Comparison of ENCODE assay signal across 15 cellular contexts in the genomic region with DNA sequence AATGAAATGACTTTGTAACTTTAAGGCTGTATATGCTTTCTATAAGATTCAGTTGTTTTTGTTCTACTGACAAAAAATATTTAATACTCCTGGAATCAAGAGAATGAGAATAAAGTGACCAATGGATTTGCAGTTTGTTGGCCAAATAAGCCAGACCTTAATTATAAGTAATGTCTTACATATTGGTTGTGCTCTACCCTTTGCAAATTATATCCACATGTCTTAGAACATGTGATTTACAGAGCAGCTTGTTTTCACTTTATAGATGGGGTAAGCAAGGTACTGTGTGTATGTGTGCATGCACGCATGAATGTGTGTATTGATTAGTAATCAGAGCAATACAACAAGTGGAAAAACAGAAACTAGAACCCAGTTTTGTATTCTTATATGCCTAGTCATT. TPM values are rescaled to one million over a fixed set of nuclear protein-coding genes. Genes with fewer than 3 reads are reported as not detected.
DNase-seq lines count a peak whose midpoint lies in the region; ATAC-seq, FAIRE-seq and TF ChIP-seq lines count a peak whose summit lies in the region.
"Had no signal": no experiment of that assay in that cellular context is flagged by ENCODE, and none has a peak within 500 bp of the region (broad histone marks: within the 10 kb centered on the region; RNA-seq: fewer than 3 reads in every experiment).

No MANE protein-coding gene starts in this region.

- H3K4me3 ChIP-seq in HepG2 (replicated peaks in 1 of 3; ENCODE audit: insufficient read depth in 1 of 3, low read depth in 2 of 3, low read length in 3 of 3), result no peak overlapping the region
- H3K4me3 ChIP-seq: BLaER1 treated with 17β-estradiol and CSF1 and Interleukin-3, amounts not matched to agents 10 nM and 100 nM; GM23338; K562 had no signal

- TF ChIP-seq CTCF in HepG2 (CRISPR knock-in tag; IDR thresholded peaks at IDR 0.05), result no peak

- no peak for TF ChIP-seq EP300 in HepG2 (IDR thresholded peaks at IDR 0.05; ENCODE audit: low read depth in 2 of 2, low read length in 2 of 2)
- TF ChIP-seq EP300 in HepG2 (CRISPR knock-in tag; IDR thresholded peaks at IDR 0.05; ENCODE audit: borderline replicate concordance), result no peak

- no peak for DNase-seq in GM12891 (ENCODE audit: insufficient read length, low spot score)
- DNase-seq in fibroblast of gingiva (ENCODE audit: low read depth), result peak; percentile 4
- DNase-seq in urothelium cell line (ENCODE audit: low spot score), result no peak
- no peak for DNase-seq in activated naive CD4-positive, alpha-beta T cell treated with anti-CD3 and anti-CD28 coated beads, Interleukin-2, amount 50 U/mL, for 16 hours
- no peak for DNase-seq in HepG2 (ENCODE audit: low spot score)
- DNase-seq: 8988T, DMS53, GF-D8, H9 had no signal

- H3K9me3 ChIP-seq in HepG2 (ENCODE audit: low read length), result no peaks in the 10 kb centered on the region

- CTCF ChIA-PET in HepG2 (lab: Yijun Ruan, JAX; ENCODE audit: low intra/inter-chr PET ratio, low total read pairs), result no interaction called here

- 74% methylated on average over 1 of the region's 1 CpG for WGBS in HepG2 (ENCODE audit: low lambda C conversion rate)

- no peaks in the 10 kb centered on the region for H3K4me1 ChIP-seq in HepG2 (ENCODE audit: insufficient read depth, low read length)

- in situ Hi-C loops in HepG2 (cut with HindIII; ENCODE audit: extremely low pct_ligation_motif_present, low pct_unique_long_range_greater_than_20kb), result no loop called here

- no peak for ATAC-seq in HG03571 (IDR thresholded peaks at IDR 0.05; ENCODE audit: unreplicated experiment)
- no peak for ATAC-seq in HepG2
- ATAC-seq: GM23338, K562 had no signal

- no peaks in the 10 kb centered on the region for H3K79me2 ChIP-seq in HepG2 (ENCODE audit: insufficient read depth, low read length)

- no peaks in the 10 kb centered on the region for H4K20me1 ChIP-seq in HepG2 (ENCODE audit: insufficient read depth, low read length)
- H4K20me1 ChIP-seq: BLaER1 treated with 17β-estradiol and CSF1 and Interleukin-3, amounts not matched to agents 10 nM and 100 nM had no signal

- no peaks in the 10 kb centered on the region for H3K27me3 ChIP-seq in HepG2 (ENCODE audit: control insufficient read depth in 1 of 2, insufficient read depth in 2 of 2, low read length in 2 of 2)
- H3K27me3 ChIP-seq: BLaER1 treated with 17β-estradiol and CSF1 and Interleukin-3, amounts not matched to agents 10 nM and 100 nM had no signal

- no peak for TF ChIP-seq RAD21 in HepG2 (CRISPR knock-in tag; IDR thresholded peaks at IDR 0.05)

- intact Hi-C loops in HepG2 (cut with micrococcal nuclease; ENCODE audit: unreplicated experiment), result loop anchor here (5.0 kb wide), 1 partner anchor 57 kb away; a partner anchor contains a TSS

- POLR2A ChIA-PET in HepG2 (lab: Yijun Ruan, JAX), result no interaction called here

- no TSS peak for BruUV-seq in HepG2 (replicated peaks; lab: Mats Ljungman, UMichigan)

- no peak overlapping the region for H3K4me2 ChIP-seq in HepG2 (ENCODE audit: low read depth, low read length)
- H3K4me2 ChIP-seq: BLaER1 treated with 17β-estradiol and CSF1 and Interleukin-3, amounts not matched to agents 10 nM and 100 nM; GM23338 had no signal

- TF ChIP-seq POLR2A in GM12891 (IDR thresholded peaks at IDR 0.05; ENCODE audit: low read depth, low read length) (no peak), HepG2 (IDR thresholded peaks at IDR 0.05; ENCODE audit: insufficient read depth in 1 of 2, low read depth in 2 of 2, low read length in 2 of 2) (no peak)

- no peaks in the 10 kb centered on the region for H3K36me3 ChIP-seq in HepG2 (replicated peaks in 1 of 2; ENCODE audit: control insufficient read depth in 1 of 2, insufficient read depth in 2 of 2, low read length in 2 of 2)
- H3K36me3 ChIP-seq: BLaER1 treated with 17β-estradiol and CSF1 and Interleukin-3, amounts not matched to agents 10 nM and 100 nM had no signal

- H3K27ac ChIP-seq in HepG2 (ENCODE audit: extremely low read length, insufficient read depth, low read length), result no peak overlapping the region
- H3K27ac ChIP-seq: BLaER1 treated with 17β-estradiol and CSF1 and Interleukin-3, amounts not matched to agents 10 nM and 100 nM; HL-60 had no signal

- no peak overlapping the region for H2AFZ ChIP-seq in HepG2 (ENCODE audit: low read length)
- H2AFZ ChIP-seq: GM23338 had no signal

- FAIRE-seq in GM12891 (lab: Jason Lieb, UNC) (peak; percentile 35), TTC549 (lab: Jason Lieb, UNC) (peak; percentile 82), urothelium cell line (lab: Jason Lieb, UNC) (peak; percentile 72), HepG2 (lab: Jason Lieb, UNC) (no peak)
- FAIRE-seq: K562 had no signal

- no peak overlapping the region for H3K9ac ChIP-seq in HepG2 (ENCODE audit: insufficient read depth, low read depth, low read length)
- H3K9ac ChIP-seq: BLaER1 treated with 17β-estradiol and CSF1 and Interleukin-3, amounts not matched to agents 10 nM and 100 nM had no signal

TF ChIP-seq in GM12891, 5 proteins besides CTCF, POLR2A, EP300 and RAD21:
- no peak for TF ChIP-seq SPI1 (IDR thresholded peaks at IDR 0.05; ENCODE audit: low read depth, low read length)
- no peak for TF ChIP-seq POU2F2 (IDR thresholded peaks at IDR 0.05; ENCODE audit: low read depth, low read length)
- no peak for TF ChIP-seq PAX5 (IDR thresholded peaks at IDR 0.05; ENCODE audit: insufficient read depth, low read length, severe bottlenecking)
- no peak for TF ChIP-seq POLR2AphosphoS5 (IDR thresholded peaks at IDR 0.05; ENCODE audit: low read depth, low read length)
- no peak for TF ChIP-seq TAF1 (IDR thresholded peaks at IDR 0.05; ENCODE audit: low read depth, low read length)

TF ChIP-seq in HepG2, 621 proteins besides CTCF, POLR2A, EP300 and RAD21:
- no peak for TF ChIP-seq ZNF282 (IDR thresholded peaks at IDR 0.05; ENCODE audit: partially characterized antibody)
- TF ChIP-seq ZNF20 (CRISPR knock-in tag; IDR thresholded peaks at IDR 0.05), result no peak
- TF ChIP-seq SALL1 (CRISPR knock-in tag; IDR thresholded peaks at IDR 0.05), result no peak
- TF ChIP-seq, protein P1, sequence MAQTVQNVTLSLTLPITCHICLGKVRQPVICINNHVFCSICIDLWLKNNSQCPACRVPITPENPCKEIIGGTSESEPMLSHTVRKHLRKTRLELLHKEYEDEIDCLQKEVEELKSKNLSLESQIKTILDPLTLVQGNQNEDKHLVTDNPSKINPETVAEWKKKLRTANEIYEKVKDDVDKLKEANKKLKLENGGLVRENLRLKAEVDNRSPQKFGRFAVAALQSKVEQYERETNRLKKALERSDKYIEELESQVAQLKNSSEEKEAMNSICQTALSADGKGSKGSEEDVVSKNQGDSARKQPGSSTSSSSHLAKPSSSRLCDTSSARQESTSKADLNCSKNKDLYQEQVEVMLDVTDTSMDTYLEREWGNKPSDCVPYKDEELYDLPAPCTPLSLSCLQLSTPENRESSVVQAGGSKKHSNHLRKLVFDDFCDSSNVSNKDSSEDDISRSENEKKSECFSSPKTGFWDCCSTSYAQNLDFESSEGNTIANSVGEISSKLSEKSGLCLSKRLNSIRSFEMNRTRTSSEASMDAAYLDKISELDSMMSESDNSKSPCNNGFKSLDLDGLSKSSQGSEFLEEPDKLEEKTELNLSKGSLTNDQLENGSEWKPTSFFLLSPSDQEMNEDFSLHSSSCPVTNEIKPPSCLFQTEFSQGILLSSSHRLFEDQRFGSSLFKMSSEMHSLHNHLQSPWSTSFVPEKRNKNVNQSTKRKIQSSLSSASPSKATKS (CRISPR knock-in tag; IDR thresholded peaks at IDR 0.05), result no peak
- TF ChIP-seq ZNF879 (CRISPR knock-in tag; IDR thresholded peaks at IDR 0.05), result no peak
- no peak for TF ChIP-seq ZNF776 (CRISPR knock-in tag; IDR thresholded peaks at IDR 0.05)
TF ChIP-seq in HepG2: peak in this region for 0.

RNA-seq across cellular contexts. Expression of a gene that starts 59.1 kb away (rescaled TPM):
- polyA plus RNA-seq in GM12891 (2012; ENCODE audit: low read depth, missing spikeins), result 10.3 TPM
- total RNA-seq in HepG2 (2016; rRNA removed; fragmentation: Illumina TruSeq; extraction: Trizol), result 4.7 and 8.9 TPM in 2 replicates
- 15.2 and 18.1 TPM in 2 replicates for total RNA-seq in HepG2 (2016; cell fraction: cytosol; rRNA removed; fragmentation: Illumina TruSeq; extraction: Trizol; ENCODE audit: low read depth)
- 5.3 and 9.6 TPM in 2 replicates for total RNA-seq in HepG2 (2016; cell fraction: insoluble cytoplasmic fraction; rRNA removed; fragmentation: Illumina TruSeq; extraction: Trizol)
- 6.2 and 8.7 TPM in 2 replicates for total RNA-seq in HepG2 (2016; cell fraction: membrane; rRNA removed; fragmentation: Illumina TruSeq; extraction: Trizol)
- total RNA-seq in HepG2 (2016; cell fraction: nucleus; rRNA removed; fragmentation: Illumina TruSeq; extraction: Trizol), result 19.6 and 19.9 TPM in 2 replicates
- 1.9 and 2.3 TPM in 2 replicates for polyA plus RNA-seq in HepG2 (2011; rRNA removed)
- polyA plus RNA-seq in HepG2 (2011; cell fraction: cytosol; rRNA removed), result 0.59 and 0.99 TPM in 2 replicates
- polyA plus RNA-seq in HepG2 (2011; cell fraction: nucleus; rRNA removed), result 1.8 and 2.1 TPM in 2 replicates
- polyA plus RNA-seq in HepG2 (2012), result 2.1 and 2.7 TPM in 2 replicates
- polyA plus RNA-seq in HepG2 (2016; cell fraction: cytosol; fragmentation: Illumina TruSeq; extraction: Trizol; ENCODE audit: low read depth), result 0.79 and 0.85 TPM in 2 replicates
- 3.2 and 3.5 TPM in 2 replicates for polyA plus RNA-seq in HepG2 (2016; cell fraction: insoluble cytoplasmic fraction; fragmentation: Illumina TruSeq; extraction: Trizol; ENCODE audit: low read depth)
- polyA plus RNA-seq in HepG2 (2016; cell fraction: membrane; fragmentation: Illumina TruSeq; extraction: Trizol; ENCODE audit: low read depth), result 1.1 and 1.6 TPM in 2 replicates
- polyA plus RNA-seq in HepG2 (2016; cell fraction: nucleus; fragmentation: Illumina TruSeq; extraction: Trizol; ENCODE audit: insufficient read depth, low read depth), result 16.4 and 18.5 TPM in 2 replicates
- polyA minus RNA-seq in HepG2 (2011; rRNA and poly(A)+ RNA removed; ENCODE audit: low replicate concordance), result 0.40 and 0.84 TPM in 2 replicates
- polyA minus RNA-seq in HepG2 (2011; cell fraction: cytosol; rRNA and poly(A)+ RNA removed), result 1.8 and 2.2 TPM in 2 replicates
- polyA minus RNA-seq in HepG2 (2011; cell fraction: nucleus; rRNA and poly(A)+ RNA removed), result 13.8 and 14.3 TPM in 2 replicates
